Comparison of ENCODE assay signal across 1 cellular context in genomic region chr2:96353606-96354095, GRCh38.
TF ChIP-seq lines count a peak whose summit lies in the region.

No MANE protein-coding gene starts in this region.

TF ChIP-seq in GM23338, 12 proteins besides CTCF, POLR2A, EP300 and RAD21 (continued from another document):
- TF ChIP-seq ZNF462 (CRISPR knock-in tag; IDR thresholded peaks at IDR 0.05) = no peak
